In genomic region chr13:107734891-107735620, GRCh38 we compare ENCODE assay signal across 20 cellular contexts.
"Had no signal": no experiment of that assay in that cellular context is flagged by ENCODE, and none has a peak within 500 bp of the region (broad histone marks: within the 10 kb centered on the region; RNA-seq: fewer than 3 reads in every experiment).

No MANE protein-coding gene starts in this region.

- H3K4me1 ChIP-seq: psoas muscle, right lobe of liver, upper lobe of right lung had no signal

- H3K27me3 Mint-ChIP-seq: activated CD4-positive, alpha-beta T cell treated with anti-CD3 and anti-CD28 coated beads, Interleukin-2, amount 10 ng/mL, durations not matched to agents 7 days and 5 days; stimulated activated naive CD8-positive, alpha-beta T cell treated with anti-CD3 and anti-CD28 coated beads, Interleukin-15, amount 100 ng/mL, for 72 hours had no signal

- ATAC-seq: activated T-cell treated with anti-CD3 and anti-CD28 coated beads, Interleukin-2, amount 50 U/mL, for 72 hours; left lobe of liver; psoas muscle; right lobe of liver; stimulated activated naive CD8-positive, alpha-beta T cell treated with anti-CD3 and anti-CD28 coated beads, Interleukin-15, amount 100 ng/mL, for 72 hours; upper lobe of right lung had no signal

- H3K36me3 ChIP-seq: right lobe of liver, upper lobe of right lung had no signal

- DNase-seq: activated CD4-positive, alpha-beta T cell treated with anti-CD3 and anti-CD28 coated beads, Interleukin-2, amount 10 ng/mL, durations not matched to agents 7 days and 5 days; activated CD4-positive, CD25-positive, alpha-beta regulatory T cell; activated CD8-positive, alpha-beta memory T cell treated with anti-CD3 and anti-CD28 coated beads, Interleukin-2, amount 50 U/mL, for 48 hours; activated gamma-delta T cell treated with Interleukin-2 at 50 U/mL for 16 hours; activated T-cell treated with anti-CD3 and anti-CD28 coated beads, Interleukin-2, amount 50 U/mL, for 72 hours; amniotic stem cell; psoas muscle; right lobe of liver; stimulated activated naive CD8-positive, alpha-beta T cell treated with anti-CD3 and anti-CD28 coated beads, Interleukin-15, amount 100 ng/mL, for 72 hours; T-helper 2 cell; upper lobe of right lung had no signal

- H3K9me3 Mint-ChIP-seq: activated CD4-positive, alpha-beta T cell treated with anti-CD3 and anti-CD28 coated beads, Interleukin-2, amount 10 ng/mL, durations not matched to agents 7 days and 5 days; activated T-cell treated with anti-CD3 and anti-CD28 coated beads, Interleukin-2, amount 50 U/mL, for 72 hours; neural crest cell; stimulated activated naive CD8-positive, alpha-beta T cell treated with anti-CD3 and anti-CD28 coated beads, Interleukin-15, amount 100 ng/mL, for 72 hours had no signal

- H3K4me3 ChIP-seq: hepatocyte, psoas muscle, right lobe of liver, smooth muscle cell, upper lobe of right lung had no signal

- H3K27ac Mint-ChIP-seq: activated CD4-positive, alpha-beta T cell treated with anti-CD3 and anti-CD28 coated beads, Interleukin-2, amount 10 ng/mL, durations not matched to agents 7 days and 5 days; activated naive CD8-positive, alpha-beta T cell; activated T-cell treated with anti-CD3 and anti-CD28 coated beads, Interleukin-2, amount 50 U/mL, for 72 hours; stimulated activated naive CD8-positive, alpha-beta T cell treated with anti-CD3 and anti-CD28 coated beads, Interleukin-15, amount 100 ng/mL, for 72 hours had no signal

- H3K4me3 Mint-ChIP-seq: activated CD4-positive, alpha-beta T cell treated with anti-CD3 and anti-CD28 coated beads, Interleukin-2, amount 10 ng/mL, durations not matched to agents 7 days and 5 days; activated naive CD8-positive, alpha-beta T cell; activated T-cell treated with anti-CD3 and anti-CD28 coated beads, Interleukin-2, amount 50 U/mL, for 72 hours; neural crest cell; stimulated activated naive CD8-positive, alpha-beta T cell treated with anti-CD3 and anti-CD28 coated beads, Interleukin-15, amount 100 ng/mL, for 72 hours had no signal

- H3K27me3 ChIP-seq: hepatocyte, right lobe of liver, upper lobe of right lung had no signal

- H3K36me3 Mint-ChIP-seq: activated naive CD8-positive, alpha-beta T cell had no signal

- FAIRE-seq: bronchial epithelial cell, endometrium, keratinocyte, TTC549 had no signal

- H3K9me3 ChIP-seq: psoas muscle, right lobe of liver, upper lobe of right lung had no signal

- H3K27ac ChIP-seq: hepatocyte, psoas muscle, right lobe of liver, upper lobe of right lung had no signal

- H3K4me1 Mint-ChIP-seq: activated CD4-positive, alpha-beta T cell treated with anti-CD3 and anti-CD28 coated beads, Interleukin-2, amount 10 ng/mL, durations not matched to agents 7 days and 5 days; neural crest cell; stimulated activated naive CD8-positive, alpha-beta T cell treated with anti-CD3 and anti-CD28 coated beads, Interleukin-15, amount 100 ng/mL, for 72 hours had no signal
